ENCODE assay signal across 18 cellular contexts in the genomic region with DNA sequence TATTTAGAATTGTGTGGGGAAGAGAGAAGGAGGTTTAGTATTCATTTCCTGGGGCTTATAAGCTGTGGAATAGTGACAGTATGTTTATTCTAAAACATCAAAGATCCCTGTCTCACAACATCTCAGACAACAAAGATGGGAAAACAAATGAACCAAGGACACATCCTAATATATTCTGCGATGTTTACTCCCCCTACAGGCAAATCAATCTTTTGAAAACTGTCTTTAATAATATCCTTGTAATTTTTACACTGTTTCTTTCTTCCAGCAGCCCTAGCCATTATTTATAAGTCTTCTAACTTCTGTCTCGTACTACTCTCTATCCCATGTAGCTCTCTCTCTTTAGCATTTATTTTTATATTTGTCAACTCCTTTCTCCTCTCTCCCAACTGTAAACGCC. TPM values are rescaled to one million over a fixed set of nuclear protein-coding genes. Genes with fewer than 3 reads are reported as not detected.
A peak's percentile ranks its signal among the peaks of the same experiment; 100 is the strongest.
DNase-seq lines count a peak whose midpoint lies in the region; ATAC-seq and TF ChIP-seq lines count a peak whose summit lies in the region.
"Had no signal": no experiment of that assay in that cellular context is flagged by ENCODE, and none has a peak within 500 bp of the region (broad histone marks: within the 10 kb centered on the region; RNA-seq: fewer than 3 reads in every experiment).

No MANE protein-coding gene starts in this region.

- peaks cover 13 to 30% of the 10 kb centered on the region in 2 donors for H3K4me1 Mint-ChIP-seq in stimulated activated naive B cell treated with anti-CD40 and anti-IgM and Interleukin-4, amounts not matched to agents 10 μg/mL and 1 μg/mL and 100 μg/mL, for 72 hours
- H3K4me1 Mint-ChIP-seq: CD8-positive, alpha-beta memory T cell had no signal

- no peak overlapping the region for H4K91ac ChIP-seq in trophoblast cell (ENCODE audit: low read depth, low read length)

- H4K12ac ChIP-seq in trophoblast cell (ENCODE audit: low read depth, low read length): no peak overlapping the region

- H3K27ac ChIP-seq in foreskin keratinocyte: no peak overlapping the region
- no peak overlapping the region for H3K27ac ChIP-seq in trophoblast cell (ENCODE audit: low read depth, low read length)
- H3K27ac ChIP-seq: SJSA1 had no signal

- no peaks in the 10 kb centered on the region for H3K27me3 ChIP-seq in foreskin keratinocyte
- no peaks in the 10 kb centered on the region for H3K27me3 ChIP-seq in trophoblast cell (ENCODE audit: insufficient read depth, low read length)
- H3K27me3 ChIP-seq: SJSA1 had no signal

- H3K4me3 ChIP-seq in AG10803 (ENCODE audit: low read length) (no peak overlapping the region), GM12865 (ENCODE audit: low read depth, low read length) (no peak overlapping the region), trophoblast cell (ENCODE audit: low read depth, low read length) (no peak overlapping the region)
- H3K4me3 ChIP-seq: SJSA1 had no signal

- no peaks in the 10 kb centered on the region for H3K27me3 Mint-ChIP-seq in stimulated activated naive B cell treated with anti-CD40 and anti-IgM and Interleukin-4, amounts not matched to agents 10 μg/mL and 1 μg/mL and 100 μg/mL, for 72 hours

- H3K36me3 Mint-ChIP-seq in stimulated activated naive B cell treated with anti-CD40 and anti-IgM and Interleukin-4, amounts not matched to agents 10 μg/mL and 1 μg/mL and 100 μg/mL, for 72 hours: peaks cover 4 to 9% of the 10 kb centered on the region in 2 donors
- H3K36me3 Mint-ChIP-seq: CD8-positive, alpha-beta memory T cell had no signal

- peaks cover 7 to 10% of the 10 kb centered on the region in 2 donors for H3K9me3 Mint-ChIP-seq in stimulated activated naive B cell treated with anti-CD40 and anti-IgM and Interleukin-4, amounts not matched to agents 10 μg/mL and 1 μg/mL and 100 μg/mL, for 72 hours

- TF ChIP-seq CTCF in AG10803 (conservative IDR thresholded peaks at IDR 0.05; ENCODE audit: low read length) (peak; percentile 25; the same call in 1 of the 2 replicates), GM12865 (IDR thresholded peaks at IDR 0.05; ENCODE audit: insufficient read depth, low read depth, low read length, missing control alignments) (peak; percentile 22), foreskin keratinocyte (conservative IDR thresholded peaks at IDR 0.05) (peak; percentile 24)

- H3K9ac ChIP-seq in trophoblast cell (ENCODE audit: low read length): no peak overlapping the region

- H3K79me1 ChIP-seq in trophoblast cell (ENCODE audit: low read length): no peaks in the 10 kb centered on the region

- H2BK12ac ChIP-seq in trophoblast cell (ENCODE audit: low read length): no peak overlapping the region

- H3K4ac ChIP-seq in trophoblast cell (ENCODE audit: low read depth, low read length): no peak overlapping the region

- DNase-seq in AG10803 (ENCODE audit: low read depth) (no peak), GM12865 (ENCODE audit: low read depth) (no peak), SK-MEL-5 (ENCODE audit: low read depth, low spot score) (peak; percentile 38), foreskin keratinocyte (no peak), trophoblast cell (no peak)
- DNase-seq in stimulated activated naive B cell treated with anti-CD40 and anti-IgM and Interleukin-4, amounts not matched to agents 10 μg/mL and 1 μg/mL and 100 μg/mL, for 72 hours: no peak
- DNase-seq in effector CD4-positive, alpha-beta T cell: no peak
- DNase-seq: activated naive CD8-positive, alpha-beta T cell treated with anti-CD3 and anti-CD28 coated beads, Interleukin-2, amount 50 U/mL, for 24 hours; CD8-positive, alpha-beta memory T cell; effector memory CD4-positive, alpha-beta T cell; NCI-H1092 treated with DMSO at 0.1 percent for 48 hours; NCI-H524 treated with DMSO at 0.1 percent for 48 hours; posterior cingulate gyrus; stimulated activated CD4-positive, alpha-beta T cell treated with anti-CD3 and anti-CD28 coated beads, Interleukin-4, amount 100 ng/mL, for 24 hours; stimulated activated naive CD8-positive, alpha-beta T cell treated with anti-CD3 and anti-CD28 coated beads, Interleukin-15, Interleukin-2, amounts not matched to agents 100 U/mL and 50 U/mL, for 24 hours had no signal

- H3K4me2 ChIP-seq in trophoblast cell (ENCODE audit: low read length): no peak overlapping the region

- no peak overlapping the region for H2BK120ac ChIP-seq in trophoblast cell (ENCODE audit: insufficient read depth, low read length, poor library complexity)

- no peak overlapping the region for H2BK5ac ChIP-seq in trophoblast cell (ENCODE audit: low read depth, low read length, poor library complexity)

- H2AK5ac ChIP-seq in trophoblast cell (ENCODE audit: low read length): no peak overlapping the region

- H3K9me3 ChIP-seq in trophoblast cell (ENCODE audit: insufficient read depth, low read depth, low read length): no peaks in the 10 kb centered on the region
- H3K9me3 ChIP-seq: SJSA1 had no signal

- no peak overlapping the region for H3K14ac ChIP-seq in trophoblast cell (ENCODE audit: low read length)

- in situ Hi-C loops in SK-MEL-5 (cut with HindIII; ENCODE audit: low pct_unique_long_range_greater_than_20kb, low sequenced_read_pairs): no loop called here

- ATAC-seq in foreskin keratinocyte (no peak), HG03460 (IDR thresholded peaks at IDR 0.05; ENCODE audit: unreplicated experiment) (no peak)
- ATAC-seq in stimulated activated naive B cell treated with anti-CD40 and anti-IgM and Interleukin-4, amounts not matched to agents 10 μg/mL and 1 μg/mL and 100 μg/mL, for 72 hours (replicated peaks): no peak
- ATAC-seq: activated naive CD8-positive, alpha-beta T cell treated with anti-CD3 and anti-CD28 coated beads, Interleukin-2, amount 50 U/mL, for 24 hours; stimulated activated naive CD8-positive, alpha-beta T cell treated with anti-CD3 and anti-CD28 coated beads, Interleukin-15, Interleukin-2, amounts not matched to agents 100 U/mL and 50 U/mL, for 24 hours had no signal

- no CpG with 5 or more reads among the region's 3 CpGs for WGBS in trophoblast cell (ENCODE audit: extremely low coverage, insufficient coverage, insufficient read length)

- H3K27ac Mint-ChIP-seq in stimulated activated naive B cell treated with anti-CD40 and anti-IgM and Interleukin-4, amounts not matched to agents 10 μg/mL and 1 μg/mL and 100 μg/mL, for 72 hours: no peak overlapping the region
- H3K27ac Mint-ChIP-seq: activated naive CD8-positive, alpha-beta T cell treated with anti-CD3 and anti-CD28 coated beads, Interleukin-2, amount 50 U/mL, for 24 hours; CD8-positive, alpha-beta memory T cell had no signal

- no peak overlapping the region for H3K4me3 Mint-ChIP-seq in stimulated activated naive B cell treated with anti-CD40 and anti-IgM and Interleukin-4, amounts not matched to agents 10 μg/mL and 1 μg/mL and 100 μg/mL, for 72 hours
- H3K4me3 Mint-ChIP-seq: activated naive CD8-positive, alpha-beta T cell treated with anti-CD3 and anti-CD28 coated beads, Interleukin-2, amount 50 U/mL, for 24 hours; CD8-positive, alpha-beta memory T cell had no signal

- no peak overlapping the region for H4K8ac ChIP-seq in trophoblast cell (ENCODE audit: low read depth, low read length)

- no peaks in the 10 kb centered on the region for H3K79me2 ChIP-seq in trophoblast cell (ENCODE audit: control insufficient read depth, insufficient read depth, low read length, poor library complexity)

- H3K4me1 ChIP-seq in foreskin keratinocyte: no peaks in the 10 kb centered on the region
- no peaks in the 10 kb centered on the region for H3K4me1 ChIP-seq in trophoblast cell (ENCODE audit: control insufficient read depth in 1 of 2, insufficient read depth in 2 of 2, low read length in 2 of 2)
- H3K4me1 ChIP-seq: SJSA1 had no signal

- H3K18ac ChIP-seq in trophoblast cell (ENCODE audit: low read length): no peak overlapping the region

- no peak overlapping the region for H3K23ac ChIP-seq in trophoblast cell (ENCODE audit: low read length)

- no peak overlapping the region for H2AFZ ChIP-seq in trophoblast cell (ENCODE audit: insufficient read depth, low read length, poor library complexity)

- H3K36me3 ChIP-seq in trophoblast cell (ENCODE audit: control insufficient read depth in 1 of 2, insufficient read depth in 2 of 2, low read length in 2 of 2): no peaks in the 10 kb centered on the region
- H3K36me3 ChIP-seq: SJSA1 had no signal

RNA-seq across cellular contexts. Expression of gene TMEM252, which starts 33.5 kb away (rescaled TPM):
- not detected in 2 replicates for total RNA-seq in SK-MEL-5 (2014; rRNA removed; shearing (Covaris generic))
- polyA plus RNA-seq in SK-MEL-5 (2015; cell fraction: cytosol; rRNA removed): not detected in 2 replicates
- polyA plus RNA-seq in SK-MEL-5 (2015; cell fraction: nucleus; rRNA removed): not detected in 2 replicates
- not detected in 2 replicates for total RNA-seq in foreskin keratinocyte
- not detected in 2 replicates for polyA plus RNA-seq in foreskin keratinocyte
- not detected in 2 replicates for polyA plus RNA-seq in trophoblast cell (2013)
- total RNA-seq: CD8-positive, alpha-beta memory T cell; mesenteric fat pad; SJSA1 had no signal
- polyA plus RNA-seq: CD8-positive, alpha-beta memory T cell had no signal
